10 cellular contexts compared by ENCODE assay signal in the genomic region with DNA sequence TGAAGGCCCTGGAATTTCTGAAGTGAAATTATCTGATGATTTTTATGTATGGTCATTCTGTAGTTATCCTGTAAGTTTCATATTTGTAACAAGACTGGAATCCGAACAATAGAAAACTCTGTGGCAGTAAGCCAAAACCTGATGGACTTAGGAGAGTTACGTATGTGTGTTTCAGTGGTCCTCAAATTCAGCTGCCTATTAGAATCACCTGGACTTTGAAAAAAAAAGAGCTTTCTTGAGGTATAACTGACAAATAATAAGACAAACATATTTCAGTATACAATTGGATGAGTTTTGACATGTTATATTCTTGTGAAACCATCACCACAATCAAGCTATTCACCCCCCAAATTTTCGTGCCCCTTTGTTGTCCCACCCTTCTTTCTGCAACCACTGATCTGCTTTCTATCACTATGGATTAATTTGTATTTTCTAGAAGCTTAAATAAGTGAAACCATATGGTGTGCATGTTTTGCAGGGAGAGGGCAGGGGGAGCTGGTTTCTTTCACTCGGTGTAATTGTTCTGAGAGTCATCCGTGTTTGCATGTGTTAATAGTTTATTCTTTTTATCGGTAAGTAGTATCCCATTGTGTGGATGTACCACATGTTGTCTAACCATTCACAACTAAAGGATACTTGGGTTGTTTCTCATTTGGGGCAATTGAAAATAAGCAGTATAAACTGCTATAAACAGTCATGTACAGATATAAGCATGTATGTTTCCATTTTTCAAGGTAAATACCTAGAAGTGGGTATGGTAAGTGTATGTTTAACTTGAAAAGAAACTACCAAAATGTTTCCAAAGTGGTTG. TPM values are rescaled to one million over a fixed set of nuclear protein-coding genes. Genes with fewer than 3 reads are reported as not detected.
DNase-seq lines count a peak whose midpoint lies in the region; ATAC-seq and TF ChIP-seq lines count a peak whose summit lies in the region.
"Had no signal": no experiment of that assay in that cellular context is flagged by ENCODE, and none has a peak within 500 bp of the region (broad histone marks: within the 10 kb centered on the region; RNA-seq: fewer than 3 reads in every experiment).

No MANE protein-coding gene starts in this region.

- peak overlapping the region; percentile 39 for H3K27ac Mint-ChIP-seq in central memory CD8-positive, alpha-beta T cell (ENCODE audit: low read depth)
- peak overlapping the region; percentile 4 to 88 (median 64) for H3K27ac Mint-ChIP-seq in naive B cell

- H3K4me3 Mint-ChIP-seq in central memory CD8-positive, alpha-beta T cell = no peak overlapping the region
- H3K4me3 Mint-ChIP-seq in naive B cell = peak overlapping the region in 7 of 8 donors; percentile 3 to 81 (median 19)

- H3K4me1 Mint-ChIP-seq in central memory CD8-positive, alpha-beta T cell = peaks cover 45% of the 10 kb centered on the region
- H3K4me1 Mint-ChIP-seq in naive B cell = peaks cover 53 to 66% (median 65%) of the 10 kb centered on the region in 3 donors

- no peaks in the 10 kb centered on the region for H3K79me2 ChIP-seq in KMS-11 (ENCODE audit: insufficient read depth, low read depth)

- H3K27ac ChIP-seq in BLaER1 (no peak overlapping the region), KMS-11 (peak overlapping the region; percentile 70)
- no peak overlapping the region for H3K27ac ChIP-seq in effector memory CD4-positive, alpha-beta T cell (ENCODE audit: insufficient read depth, low read length, poor library complexity, severe bottlenecking)

- no peak for DNase-seq in central memory CD8-positive, alpha-beta T cell (ENCODE audit: low spot score in 2 of 2)
- no peak for DNase-seq in naive B cell
- DNase-seq in effector memory CD4-positive, alpha-beta T cell = no peak
- DNase-seq in GOT3 (lab: John Stamatoyannopoulos, UW) = no peak
- DNase-seq: dorsolateral prefrontal cortex, NCI-H1436 had no signal

- H3K4me2 ChIP-seq in BLaER1 (peak overlapping the region; percentile 62), KMS-11 (peak overlapping the region; percentile 58)

- TF ChIP-seq CTCF in KMS-11 (conservative IDR thresholded peaks at IDR 0.05; ENCODE audit: low read depth, low read length) = no peak

- H3K4me3 ChIP-seq in BLaER1 (no peak overlapping the region), KMS-11 (IDR thresholded peaks at IDR 0.05; ENCODE audit: insufficient read depth, low read depth, low read length) (no peak overlapping the region)
- no peak overlapping the region for H3K4me3 ChIP-seq in effector memory CD4-positive, alpha-beta T cell (ENCODE audit: insufficient read depth, low read depth, low read length, poor library complexity, severe bottlenecking)
- H3K4me3 ChIP-seq: dorsolateral prefrontal cortex had no signal

- H4K20me1 ChIP-seq in BLaER1 = no peaks in the 10 kb centered on the region
- H4K20me1 ChIP-seq in KMS-11 (ENCODE audit: insufficient read depth) = no peaks in the 10 kb centered on the region

- H3K36me3 Mint-ChIP-seq in central memory CD8-positive, alpha-beta T cell (ENCODE audit: insufficient read depth) = no peaks in the 10 kb centered on the region
- no peaks in the 10 kb centered on the region for H3K36me3 Mint-ChIP-seq in naive B cell

- no peaks in the 10 kb centered on the region for H3K27me3 ChIP-seq in BLaER1
- H3K27me3 ChIP-seq in KMS-11 (ENCODE audit: insufficient read depth, low read depth) = no peaks in the 10 kb centered on the region
- H3K27me3 ChIP-seq in effector memory CD4-positive, alpha-beta T cell (replicated peaks; ENCODE audit: control insufficient read depth, insufficient read depth, low read length, poor library complexity, severe bottlenecking) = no peaks in the 10 kb centered on the region
- H3K27me3 ChIP-seq: dorsolateral prefrontal cortex had no signal

- no peaks in the 10 kb centered on the region for H3K36me3 ChIP-seq in BLaER1
- no peaks in the 10 kb centered on the region for H3K36me3 ChIP-seq in KMS-11 (ENCODE audit: insufficient read depth)
- no peaks in the 10 kb centered on the region for H3K36me3 ChIP-seq in effector memory CD4-positive, alpha-beta T cell (ENCODE audit: control insufficient read depth, insufficient read depth, low read length)

- peaks cover 5% of the 10 kb centered on the region for H3K9me3 Mint-ChIP-seq in central memory CD8-positive, alpha-beta T cell
- H3K9me3 Mint-ChIP-seq in naive B cell = no peaks in the 10 kb centered on the region

- H3K27me3 Mint-ChIP-seq in central memory CD8-positive, alpha-beta T cell = no peaks in the 10 kb centered on the region
- H3K27me3 Mint-ChIP-seq in naive B cell = no peaks in the 10 kb centered on the region

- H3K9me3 ChIP-seq in BLaER1 = peaks cover 18% of the 10 kb centered on the region
- no peaks in the 10 kb centered on the region for H3K9me3 ChIP-seq in effector memory CD4-positive, alpha-beta T cell (ENCODE audit: control insufficient read depth, low read length)

- no peak for ATAC-seq in central memory CD8-positive, alpha-beta T cell (replicated peaks; ENCODE audit: extremely low read depth, poor library complexity, severe bottlenecking)
- ATAC-seq in naive B cell (ENCODE audit: low read depth in 2 of 2) (no peak), HG03571 (IDR thresholded peaks at IDR 0.05; ENCODE audit: unreplicated experiment) (no peak), HG03469 (IDR thresholded peaks at IDR 0.05; ENCODE audit: unreplicated experiment) (no peak)

- peaks cover 22% of the 10 kb centered on the region for H3K4me1 ChIP-seq in BLaER1
- peaks cover 81% of the 10 kb centered on the region for H3K4me1 ChIP-seq in KMS-11 (ENCODE audit: low read depth, poor library complexity, severe bottlenecking)
- H3K4me1 ChIP-seq in effector memory CD4-positive, alpha-beta T cell (ENCODE audit: control insufficient read depth, insufficient read depth, low read length, poor library complexity, severe bottlenecking) = peaks cover 33% of the 10 kb centered on the region

- H3K9ac ChIP-seq in BLaER1 (no peak overlapping the region), KMS-11 (peak overlapping the region; percentile 4; the same call in 1 of the 2 replicates)

- H2AFZ ChIP-seq in KMS-11 (ENCODE audit: low read depth) = no peak overlapping the region; the same call in 1 of the 2 replicates

RNA-seq across cellular contexts. Expression of a gene that starts 50.2 kb away (rescaled TPM):
- polyA plus RNA-seq in naive B cell (ENCODE audit: low read depth in 6 of 6) = 10 to 100 TPM; 33.3 to 77.6 (median 62.5) TPM
